ENCODE assay signal across 1 cellular context in the genomic region with DNA sequence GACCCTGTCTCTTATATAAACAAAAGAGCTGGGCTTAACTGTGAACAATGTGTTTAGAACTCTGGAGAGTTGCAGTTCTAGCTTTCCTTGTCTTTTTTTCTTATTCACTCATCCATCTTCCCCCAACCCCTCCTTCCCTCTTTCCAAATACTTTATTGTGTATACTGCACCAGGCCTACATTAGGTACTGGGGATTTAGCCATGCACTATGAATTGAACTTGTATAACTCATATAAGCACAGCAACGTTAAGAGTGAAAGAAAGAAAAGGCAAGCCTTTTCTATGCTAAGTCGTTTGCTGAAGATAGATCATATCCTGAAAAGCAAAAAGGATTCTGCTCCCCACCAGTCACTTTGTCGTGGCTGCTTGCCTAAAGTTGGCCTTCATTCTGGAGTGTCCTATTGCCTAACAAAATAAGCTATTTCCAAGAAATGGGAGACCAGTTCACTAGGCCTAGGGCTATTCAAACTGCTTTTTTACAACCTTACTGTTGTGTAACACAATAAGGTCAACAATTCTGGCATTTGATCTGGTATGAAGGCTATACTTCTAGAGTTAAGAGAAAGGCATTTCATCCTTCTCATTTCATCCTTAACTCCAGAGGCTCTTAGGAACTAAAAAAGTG.
TF ChIP-seq lines count a peak whose summit lies in the region.

No MANE protein-coding gene starts in this region.

TF ChIP-seq in HepG2, 621 proteins besides CTCF, POLR2A, EP300 and RAD21:
- TF ChIP-seq CBX2 (IDR thresholded peaks at IDR 0.05; ENCODE audit: low read depth, low read length) (no peak), CBX2 (CRISPR knock-in tag; IDR thresholded peaks at IDR 0.05; ENCODE audit: low read depth) (no peak), PHF21A (CRISPR knock-in tag; IDR thresholded peaks at IDR 0.05) (no peak), BCL6 (CRISPR knock-in tag; IDR thresholded peaks at IDR 0.05) (peak; percentile 57; the same call in 1 of the 2 replicates), NR2F6 (IDR thresholded peaks at IDR 0.05) (no peak), NR2F6 (CRISPR knock-in tag; IDR thresholded peaks at IDR 0.05) (no peak), KLF11 (CRISPR knock-in tag; IDR thresholded peaks at IDR 0.05) (no peak)
- TF ChIP-seq, protein P1, sequence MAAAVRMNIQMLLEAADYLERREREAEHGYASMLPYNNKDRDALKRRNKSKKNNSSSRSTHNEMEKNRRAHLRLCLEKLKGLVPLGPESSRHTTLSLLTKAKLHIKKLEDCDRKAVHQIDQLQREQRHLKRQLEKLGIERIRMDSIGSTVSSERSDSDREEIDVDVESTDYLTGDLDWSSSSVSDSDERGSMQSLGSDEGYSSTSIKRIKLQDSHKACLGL (CRISPR knock-in tag; IDR thresholded peaks at IDR 0.05), result no peak
- TF ChIP-seq, protein P2, sequence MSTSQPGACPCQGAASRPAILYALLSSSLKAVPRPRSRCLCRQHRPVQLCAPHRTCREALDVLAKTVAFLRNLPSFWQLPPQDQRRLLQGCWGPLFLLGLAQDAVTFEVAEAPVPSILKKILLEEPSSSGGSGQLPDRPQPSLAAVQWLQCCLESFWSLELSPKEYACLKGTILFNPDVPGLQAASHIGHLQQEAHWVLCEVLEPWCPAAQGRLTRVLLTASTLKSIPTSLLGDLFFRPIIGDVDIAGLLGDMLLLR (CRISPR knock-in tag; IDR thresholded peaks at IDR 0.05), result no peak
TF ChIP-seq in HepG2: peak in this region for 1.
